In the genomic region with DNA sequence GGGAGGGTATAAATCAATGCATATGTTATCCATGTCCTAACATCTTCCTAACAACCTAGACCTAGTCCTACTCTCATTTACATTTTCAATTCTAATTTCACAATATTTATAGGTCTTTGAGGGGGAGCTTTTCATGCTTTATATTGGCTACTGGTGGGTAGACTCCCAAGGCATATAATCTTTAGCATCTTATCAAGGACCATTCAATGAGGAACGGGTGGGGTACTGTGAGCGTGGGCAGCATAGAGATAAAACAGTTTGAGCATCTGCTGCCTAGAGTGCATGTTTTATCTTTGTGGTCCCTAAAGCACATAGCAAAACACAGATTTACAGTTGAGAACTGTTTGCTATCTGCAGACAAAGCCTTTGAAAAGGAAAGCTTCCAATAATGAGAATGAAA, we compare ENCODE assay signal across 26 cellular contexts.
"Had no signal": no experiment of that assay in that cellular context is flagged by ENCODE, and none has a peak within 500 bp of the region (broad histone marks: within the 10 kb centered on the region; RNA-seq: fewer than 3 reads in every experiment).

No MANE protein-coding gene starts in this region.

- H3K4me1 ChIP-seq: stomach, suprapubic skin, testis, tibial artery, transverse colon, upper lobe of left lung, upper lobe of right lung, uterus, vagina had no signal

- DNase-seq: stimulated activated CD4-positive, alpha-beta T cell treated with anti-CD3 and anti-CD28 coated beads, Interleukin-2, amount 100 ng/mL, for 48 hours; stimulated activated CD4-positive, alpha-beta T cell treated with anti-CD3 and anti-CD28 coated beads, Interleukin-4, amount 100 ng/mL, for 1 hour; stimulated activated CD4-positive, alpha-beta T cell treated with anti-CD3 and anti-CD28 coated beads, Interleukin-4, amount 100 ng/mL, for 24 hours; stimulated activated CD4-positive, alpha-beta T cell treated with anti-CD3 and anti-CD28 coated beads, Interleukin-4, amount 100 ng/mL, for 4 hours; stimulated activated CD8-positive, alpha-beta memory T cell treated with anti-CD3 and anti-CD28 coated beads, Interleukin-4, amount 100 ng/mL, for 48 hours; stimulated activated naive B cell treated with anti-CD40 and anti-IgM and Interleukin-4, amounts not matched to agents 10 μg/mL and 1 μg/mL and 100 μg/mL, for 72 hours; stimulated activated naive CD4-positive, alpha-beta T cell; stimulated activated naive CD4-positive, alpha-beta T cell treated with Interleukin-2 at 50 U/mL for 16 hours; stimulated activated naive CD8-positive, alpha-beta T cell treated with anti-CD3 and anti-CD28 coated beads, Interleukin-15, amount 100 ng/mL, for 72 hours; stimulated activated naive CD8-positive, alpha-beta T cell treated with anti-CD3 and anti-CD28 coated beads, Interleukin-15, Interleukin-2, amounts not matched to agents 100 U/mL and 50 U/mL, for 24 hours; stomach; substantia nigra; testis; thyroid gland; tibial artery; transverse colon; trophoblast cell; upper lobe of left lung; upper lobe of right lung; uterus had no signal

- H3K9me3 ChIP-seq: stomach, suprapubic skin, testis, thoracic aorta, thyroid gland, tibial artery, tibial nerve, transverse colon, upper lobe of left lung, upper lobe of right lung, uterus, vagina had no signal

- ATAC-seq: stimulated activated effector memory CD8-positive, alpha-beta T cell treated with anti-CD3 and anti-CD28 coated beads, Interleukin-12 subunit alpha, Interleukin-12 subunit beta, amount 100 ng/mL, for 72 hours; stimulated activated memory B cell treated with anti-CD40 and anti-IgM and Interleukin-4, amounts not matched to agents 10 μg/mL and 1 μg/mL and 100 μg/mL, for 72 hours; stimulated activated naive B cell treated with anti-CD40 and anti-IgM and Interleukin-4, amounts not matched to agents 10 μg/mL and 1 μg/mL and 100 μg/mL, for 72 hours; stimulated activated naive CD8-positive, alpha-beta T cell treated with anti-CD3 and anti-CD28 coated beads, Interleukin-15, amount 100 ng/mL, for 72 hours; stimulated activated naive CD8-positive, alpha-beta T cell treated with anti-CD3 and anti-CD28 coated beads, Interleukin-15, Interleukin-2, amounts not matched to agents 100 U/mL and 50 U/mL, for 24 hours; upper lobe of right lung had no signal

- H3K4me3 ChIP-seq: stomach, suprapubic skin, testis, thoracic aorta, thyroid gland, tibial artery, tibial nerve, transverse colon, upper lobe of left lung, upper lobe of right lung, uterus, vagina had no signal

- H3K27me3 ChIP-seq: stomach, suprapubic skin, testis, tibial artery, tibial nerve, transverse colon, upper lobe of left lung, upper lobe of right lung, uterus, vagina had no signal

- H3K27ac ChIP-seq: stomach, suprapubic skin, testis, thoracic aorta, thyroid gland, tibial artery, tibial nerve, transverse colon, upper lobe of left lung, upper lobe of right lung, uterus, vagina had no signal

- H3K36me3 ChIP-seq: stomach, suprapubic skin, thoracic aorta, thyroid gland, tibial artery, tibial nerve, transverse colon, upper lobe of left lung, upper lobe of right lung, uterus, vagina had no signal
